Comparison of ENCODE assay signal across 1 cellular context in genomic region chr12:64653123-64653522, GRCh38.
TF ChIP-seq lines count a peak whose summit lies in the region.

No MANE protein-coding gene starts in this region.

TF ChIP-seq in SK-N-SH treated with all-trans-retinoic acid at 6 μM for 48 hours, 23 proteins besides CTCF, POLR2A, EP300 and RAD21 (continued from another document):
- TF ChIP-seq ZC3H10 (CRISPR knock-in tag; IDR thresholded peaks at IDR 0.05) (no peak), OSR1 (CRISPR knock-in tag; IDR thresholded peaks at IDR 0.05) (no peak), TOX (CRISPR knock-in tag; IDR thresholded peaks at IDR 0.05; ENCODE audit: borderline replicate concordance) (no peak), POU6F1 (CRISPR knock-in tag; IDR thresholded peaks at IDR 0.05; ENCODE audit: borderline replicate concordance, low read depth) (no peak), TSHZ2 (CRISPR knock-in tag; IDR thresholded peaks at IDR 0.05) (no peak), PPARA (CRISPR knock-in tag; IDR thresholded peaks at IDR 0.05; ENCODE audit: borderline replicate concordance) (no peak), RARB (CRISPR knock-in tag; IDR thresholded peaks at IDR 0.05) (no peak)
